Comparison of ENCODE assay signal across 19 cellular contexts in the genomic region with DNA sequence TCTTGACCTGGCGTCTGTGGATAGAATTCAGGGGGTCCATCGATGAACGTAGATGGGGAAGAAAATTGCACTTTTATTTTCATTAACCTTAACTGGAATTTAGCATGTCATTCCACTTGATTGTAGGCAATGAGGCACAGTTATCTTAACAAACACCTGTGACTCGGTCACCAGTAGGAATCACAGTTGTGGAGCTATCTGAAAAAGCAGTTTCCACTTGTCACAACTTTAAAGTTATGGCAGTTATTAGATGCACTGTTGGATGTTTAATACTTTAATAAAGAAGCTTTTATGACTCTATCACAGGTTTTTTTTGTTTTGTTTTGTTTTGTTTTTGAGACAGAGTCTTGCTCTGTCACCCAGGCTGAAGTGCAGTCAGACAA.
A peak's percentile ranks its signal among the peaks of the same experiment; 100 is the strongest.
DNase-seq lines count a peak whose midpoint lies in the region; ATAC-seq, FAIRE-seq and TF ChIP-seq lines count a peak whose summit lies in the region.
"Had no signal": no experiment of that assay in that cellular context is flagged by ENCODE, and none has a peak within 500 bp of the region (broad histone marks: within the 10 kb centered on the region; RNA-seq: fewer than 3 reads in every experiment).

No MANE protein-coding gene starts in this region.

- TF ChIP-seq CTCF in Loucy (conservative IDR thresholded peaks at IDR 0.05; ENCODE audit: low read length) (no peak), astrocyte (IDR thresholded peaks at IDR 0.05; ENCODE audit: insufficient read depth, low read depth, low read length) (no peak), osteoblast (IDR thresholded peaks at IDR 0.05; ENCODE audit: extremely low read depth, low read depth, low read length) (no peak)

- H3K27me3 Mint-ChIP-seq in activated CD4-positive, alpha-beta memory T cell treated with anti-CD3 and anti-CD28 coated beads for 36 hours: peaks cover 2% of the 10 kb centered on the region
- H3K27me3 Mint-ChIP-seq in activated CD4-positive, alpha-beta memory T cell treated with anti-CD3 and anti-CD28 coated beads, Interleukin-2, amount 10 ng/mL, durations not matched to agents 7 days and 5 days: no peaks in the 10 kb centered on the region
- no peaks in the 10 kb centered on the region for H3K27me3 Mint-ChIP-seq in astrocyte (ENCODE audit: low read depth, unreplicated experiment)

- H3K4me1 ChIP-seq in Loucy (ENCODE audit: insufficient read depth, low read length, poor library complexity, severe bottlenecking) (peaks cover 49% of the 10 kb centered on the region), astrocyte (ENCODE audit: insufficient read depth, low read length) (peaks cover 46% of the 10 kb centered on the region), osteoblast (ENCODE audit: insufficient read depth, low read length) (peaks cover 21% of the 10 kb centered on the region)
- H3K4me1 ChIP-seq: ascending aorta had no signal

- H3K27ac Mint-ChIP-seq in activated CD4-positive, alpha-beta memory T cell treated with anti-CD3 and anti-CD28 coated beads for 36 hours: peak overlapping the region; percentile 90
- no peak overlapping the region for H3K27ac Mint-ChIP-seq in activated CD4-positive, alpha-beta memory T cell treated with anti-CD3 and anti-CD28 coated beads, Interleukin-2, amount 10 ng/mL, durations not matched to agents 7 days and 5 days
- no peak overlapping the region for H3K27ac Mint-ChIP-seq in astrocyte (ENCODE audit: unreplicated experiment)

- no peaks in the 10 kb centered on the region for H3F3A ChIP-seq in Loucy (ENCODE audit: low read depth)

- peaks cover 15% of the 10 kb centered on the region for H3K36me3 Mint-ChIP-seq in activated CD4-positive, alpha-beta memory T cell treated with anti-CD3 and anti-CD28 coated beads for 36 hours
- peaks cover 8% of the 10 kb centered on the region for H3K36me3 Mint-ChIP-seq in activated CD4-positive, alpha-beta memory T cell treated with anti-CD3 and anti-CD28 coated beads, Interleukin-2, amount 10 ng/mL, durations not matched to agents 7 days and 5 days (ENCODE audit: low read depth)
- H3K36me3 Mint-ChIP-seq in astrocyte (ENCODE audit: low read depth, unreplicated experiment): peaks cover 25% of the 10 kb centered on the region

- H3K9ac ChIP-seq in Loucy (ENCODE audit: low read depth, low read length, poor library complexity, severe bottlenecking): peak overlapping the region; percentile 3
- peak overlapping the region; percentile 25 for H3K9ac ChIP-seq in astrocyte (ENCODE audit: low read length)

- CTCF ChIA-PET in activated CD4-positive, alpha-beta memory T cell treated with anti-CD3 and anti-CD28 coated beads for 36 hours (lab: Charles Lee): interaction anchor here (0.9 to 2.9 kb wide), 5 partner anchors 22 to 214 kb away, joined by 3 to 9 read pairs (median 3); no protein-coding TSS in a partner anchor
- CTCF ChIA-PET in activated CD4-positive, alpha-beta memory T cell treated with anti-CD3 and anti-CD28 coated beads, Interleukin-2, amount 10 ng/mL, durations not matched to agents 7 days and 5 days (lab: Charles Lee): interaction anchor here (1.0 to 2.0 kb wide), 3 partner anchors 22 to 81 kb away, joined by 4 to 7 read pairs (median 4); no protein-coding TSS in a partner anchor

- H3K9me2 ChIP-seq in Loucy (replicated peaks; ENCODE audit: low read depth, low read length): no peaks in the 10 kb centered on the region

- DNase-seq in activated CD4-positive, alpha-beta memory T cell treated with anti-CD3 and anti-CD28 coated beads for 36 hours: no peak
- no peak for DNase-seq in activated CD4-positive, alpha-beta memory T cell treated with anti-CD3 and anti-CD28 coated beads, Interleukin-2, amount 10 ng/mL, durations not matched to agents 7 days and 5 days
- DNase-seq in astrocyte (ENCODE audit: low read depth) (no peak), osteoblast (ENCODE audit: insufficient read length, low spot score, missing footprints) (no peak), medulla oblongata (ENCODE audit: extremely low spot score) (no peak)
- DNase-seq: foreskin melanocyte; GDM1; left ventricle myocardium superior; NCI-H1436; NCI-H82; RPMI8226; stimulated activated CD4-positive, alpha-beta T cell treated with anti-CD3 and anti-CD28 coated beads, Interleukin-12 subunit alpha, Interleukin-12 subunit beta, amount 100 ng/mL, for 4 hours had no signal

- peaks cover 35% of the 10 kb centered on the region for H4K20me1 ChIP-seq in Loucy (ENCODE audit: insufficient read depth, low read length, poor library complexity, severe bottlenecking)
- peaks cover 56% of the 10 kb centered on the region for H4K20me1 ChIP-seq in astrocyte (ENCODE audit: insufficient read depth, low read length)
- peaks cover 13% of the 10 kb centered on the region for H4K20me1 ChIP-seq in osteoblast (ENCODE audit: insufficient read depth, low read length)

- POLR2A ChIA-PET in activated CD4-positive, alpha-beta memory T cell treated with anti-CD3 and anti-CD28 coated beads for 36 hours (lab: Charles Lee): interaction anchor here (0.9 to 2.4 kb wide), 4 partner anchors 13 to 81 kb away, joined by 3 to 12 read pairs (median 7); no protein-coding TSS in a partner anchor
- POLR2A ChIA-PET in activated CD4-positive, alpha-beta memory T cell treated with anti-CD3 and anti-CD28 coated beads, Interleukin-2, amount 10 ng/mL, durations not matched to agents 7 days and 5 days (lab: Charles Lee): interaction anchor here (0.8 to 0.9 kb wide), 2 partner anchors 13 to 17 kb away, joined by 3 read pairs; no protein-coding TSS in a partner anchor

- ATAC-seq in HG02852 (IDR thresholded peaks at IDR 0.05; ENCODE audit: unreplicated experiment) (no peak), GM21619 (IDR thresholded peaks at IDR 0.05; ENCODE audit: unreplicated experiment) (no peak)
- ATAC-seq: left ventricle myocardium superior had no signal

- H3K79me2 ChIP-seq in Loucy (ENCODE audit: insufficient read depth, low read length) (peaks cover 41% of the 10 kb centered on the region), astrocyte (ENCODE audit: insufficient read depth, low read length) (peaks cover 86% of the 10 kb centered on the region), osteoblast (ENCODE audit: insufficient read depth, low read length) (no peaks in the 10 kb centered on the region)

- H3K4me3 Mint-ChIP-seq in activated CD4-positive, alpha-beta memory T cell treated with anti-CD3 and anti-CD28 coated beads for 36 hours: no peak overlapping the region
- H3K4me3 Mint-ChIP-seq in activated CD4-positive, alpha-beta memory T cell treated with anti-CD3 and anti-CD28 coated beads, Interleukin-2, amount 10 ng/mL, durations not matched to agents 7 days and 5 days: no peak overlapping the region
- no peak overlapping the region for H3K4me3 Mint-ChIP-seq in astrocyte (ENCODE audit: unreplicated experiment)

- peak overlapping the region; percentile 86 for H3K4me2 ChIP-seq in Loucy (ENCODE audit: low read depth, low read length, poor library complexity, severe bottlenecking)
- H3K4me2 ChIP-seq in astrocyte (ENCODE audit: low read length): peak overlapping the region; percentile 54
- H3K4me2 ChIP-seq in osteoblast (ENCODE audit: insufficient read depth, low read length): peak overlapping the region; percentile 46

- peaks cover 59% of the 10 kb centered on the region for H3K4me1 Mint-ChIP-seq in activated CD4-positive, alpha-beta memory T cell treated with anti-CD3 and anti-CD28 coated beads for 36 hours (ENCODE audit: low read depth)
- peaks cover 64% of the 10 kb centered on the region for H3K4me1 Mint-ChIP-seq in activated CD4-positive, alpha-beta memory T cell treated with anti-CD3 and anti-CD28 coated beads, Interleukin-2, amount 10 ng/mL, durations not matched to agents 7 days and 5 days
- H3K4me1 Mint-ChIP-seq in astrocyte (ENCODE audit: low read depth, unreplicated experiment): peaks cover 42% of the 10 kb centered on the region

- H3K27ac ChIP-seq in astrocyte (ENCODE audit: low read depth, low read length): peak overlapping the region; percentile 28
- no peak overlapping the region for H3K27ac ChIP-seq in osteoblast (ENCODE audit: low read depth, low read length)
- H3K27ac ChIP-seq: ascending aorta had no signal

- H2AFZ ChIP-seq in Loucy (ENCODE audit: low read length) (no peak overlapping the region), astrocyte (ENCODE audit: low read depth, low read length) (no peak overlapping the region), osteoblast (ENCODE audit: low read length) (no peak overlapping the region)

- H3K9me3 ChIP-seq in Loucy (ENCODE audit: insufficient read depth, low read depth, low read length) (no peaks in the 10 kb centered on the region), astrocyte (ENCODE audit: insufficient read depth, low read depth, low read length) (no peaks in the 10 kb centered on the region), osteoblast (ENCODE audit: low read depth, low read length) (no peaks in the 10 kb centered on the region)
- H3K9me3 ChIP-seq: ascending aorta had no signal

- intact Hi-C loops in activated CD4-positive, alpha-beta memory T cell treated with anti-CD3 and anti-CD28 coated beads for 36 hours (cut with micrococcal nuclease): no loop called here

- H3K4me3 ChIP-seq in Loucy (ENCODE audit: low read length, poor library complexity, severe bottlenecking) (peak overlapping the region; percentile 38), astrocyte (ENCODE audit: insufficient read depth, low read depth, low read length) (no peak overlapping the region), osteoblast (ENCODE audit: insufficient read depth, low read length) (no peak overlapping the region)
- H3K4me3 ChIP-seq: ascending aorta had no signal

- H3K27me3 ChIP-seq in Loucy (ENCODE audit: insufficient read depth, low read length, poor library complexity, severe bottlenecking) (no peaks in the 10 kb centered on the region), astrocyte (ENCODE audit: insufficient read depth, low read length) (no peaks in the 10 kb centered on the region), osteoblast (ENCODE audit: insufficient read depth, low read length) (peaks cover 22% of the 10 kb centered on the region)
- H3K27me3 ChIP-seq: ascending aorta had no signal

- no peaks in the 10 kb centered on the region; the same call in 1 of the 2 replicates for H3K36me3 ChIP-seq in Loucy (ENCODE audit: insufficient read depth, low read length)
- H3K36me3 ChIP-seq in astrocyte (ENCODE audit: insufficient read depth, low read length): no peaks in the 10 kb centered on the region
- H3K36me3 ChIP-seq in osteoblast (ENCODE audit: insufficient read depth, low read length): no peaks in the 10 kb centered on the region
- H3K36me3 ChIP-seq: ascending aorta had no signal

- FAIRE-seq in astrocyte (lab: Jason Lieb, UNC): no peak
- FAIRE-seq: colon, H1, urothelium cell line had no signal

- no peaks in the 10 kb centered on the region for H3K9me3 Mint-ChIP-seq in activated CD4-positive, alpha-beta memory T cell treated with anti-CD3 and anti-CD28 coated beads for 36 hours
- no peaks in the 10 kb centered on the region for H3K9me3 Mint-ChIP-seq in activated CD4-positive, alpha-beta memory T cell treated with anti-CD3 and anti-CD28 coated beads, Interleukin-2, amount 10 ng/mL, durations not matched to agents 7 days and 5 days
- no peaks in the 10 kb centered on the region for H3K9me3 Mint-ChIP-seq in astrocyte (ENCODE audit: unreplicated experiment)
